1 cellular context compared by ENCODE assay signal in genomic region chr7:73702665-73703064, GRCh38.
TF ChIP-seq lines count a peak whose summit lies in the region.

No MANE protein-coding gene starts in this region.

TF ChIP-seq in A549, 52 proteins besides CTCF, POLR2A, EP300 and RAD21:
- TF ChIP-seq TP53 (CRISPR knock-in tag; IDR thresholded peaks at IDR 0.05), result no peak
- TF ChIP-seq JUNB (IDR thresholded peaks at IDR 0.05), result no peak
- TF ChIP-seq RCOR1 (IDR thresholded peaks at IDR 0.05; ENCODE audit: low read depth, low read length), result no peak
- no peak for TF ChIP-seq ZNF302 (CRISPR knock-in tag; IDR thresholded peaks at IDR 0.05)
- TF ChIP-seq CBX2 (IDR thresholded peaks at IDR 0.05; ENCODE audit: borderline replicate concordance, low read depth), result no peak
- TF ChIP-seq RFX5 (IDR thresholded peaks at IDR 0.05), result no peak
- no peak for TF ChIP-seq POLR2AphosphoS2 (conservative IDR thresholded peaks at IDR 0.05; ENCODE audit: low read length)
- TF ChIP-seq MYC (IDR thresholded peaks at IDR 0.05; ENCODE audit: borderline replicate concordance, low read length), result no peak
- no peak for TF ChIP-seq SMC3 (IDR thresholded peaks at IDR 0.05)
- no peak for TF ChIP-seq HMGXB4 (CRISPR knock-in tag; IDR thresholded peaks at IDR 0.05; ENCODE audit: borderline replicate concordance)
- no peak for TF ChIP-seq FOXS1 (CRISPR knock-in tag; IDR thresholded peaks at IDR 0.05)
